ENCODE assay signal across 2 cellular contexts in the genomic region with DNA sequence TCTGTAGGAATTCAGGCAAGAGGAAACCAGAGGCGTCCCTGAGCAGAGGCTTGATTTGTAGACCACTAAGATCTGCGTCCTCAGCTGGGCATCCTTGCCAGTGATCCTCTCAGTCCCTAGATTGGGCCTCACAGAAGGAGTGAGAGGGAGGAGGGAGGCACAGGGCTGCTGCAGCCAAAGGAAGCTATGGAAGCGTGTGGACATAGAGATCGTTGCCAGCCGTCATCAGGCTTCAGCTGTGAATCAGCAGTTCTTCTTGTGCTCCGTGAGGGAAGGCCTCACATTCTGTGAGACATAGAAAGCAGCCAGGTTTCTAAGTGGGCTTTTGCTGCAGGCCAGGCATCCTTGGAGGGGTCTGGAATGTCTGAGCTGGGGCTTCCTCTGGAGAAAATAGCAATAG.
TF ChIP-seq lines count a peak whose summit lies in the region.

No MANE protein-coding gene starts in this region.

TF ChIP-seq in H1, 55 proteins besides CTCF, POLR2A, EP300 and RAD21:
- no peak for TF ChIP-seq BCL11A (IDR thresholded peaks at IDR 0.05; ENCODE audit: low read depth in 2 of 2, low read length in 2 of 2)
- no peak for TF ChIP-seq CHD1 (IDR thresholded peaks at IDR 0.05; ENCODE audit: low read depth, low read length)
- TF ChIP-seq MAFK (IDR thresholded peaks at IDR 0.05; ENCODE audit: low read depth, low read length), result no peak
- TF ChIP-seq, protein P1, sequence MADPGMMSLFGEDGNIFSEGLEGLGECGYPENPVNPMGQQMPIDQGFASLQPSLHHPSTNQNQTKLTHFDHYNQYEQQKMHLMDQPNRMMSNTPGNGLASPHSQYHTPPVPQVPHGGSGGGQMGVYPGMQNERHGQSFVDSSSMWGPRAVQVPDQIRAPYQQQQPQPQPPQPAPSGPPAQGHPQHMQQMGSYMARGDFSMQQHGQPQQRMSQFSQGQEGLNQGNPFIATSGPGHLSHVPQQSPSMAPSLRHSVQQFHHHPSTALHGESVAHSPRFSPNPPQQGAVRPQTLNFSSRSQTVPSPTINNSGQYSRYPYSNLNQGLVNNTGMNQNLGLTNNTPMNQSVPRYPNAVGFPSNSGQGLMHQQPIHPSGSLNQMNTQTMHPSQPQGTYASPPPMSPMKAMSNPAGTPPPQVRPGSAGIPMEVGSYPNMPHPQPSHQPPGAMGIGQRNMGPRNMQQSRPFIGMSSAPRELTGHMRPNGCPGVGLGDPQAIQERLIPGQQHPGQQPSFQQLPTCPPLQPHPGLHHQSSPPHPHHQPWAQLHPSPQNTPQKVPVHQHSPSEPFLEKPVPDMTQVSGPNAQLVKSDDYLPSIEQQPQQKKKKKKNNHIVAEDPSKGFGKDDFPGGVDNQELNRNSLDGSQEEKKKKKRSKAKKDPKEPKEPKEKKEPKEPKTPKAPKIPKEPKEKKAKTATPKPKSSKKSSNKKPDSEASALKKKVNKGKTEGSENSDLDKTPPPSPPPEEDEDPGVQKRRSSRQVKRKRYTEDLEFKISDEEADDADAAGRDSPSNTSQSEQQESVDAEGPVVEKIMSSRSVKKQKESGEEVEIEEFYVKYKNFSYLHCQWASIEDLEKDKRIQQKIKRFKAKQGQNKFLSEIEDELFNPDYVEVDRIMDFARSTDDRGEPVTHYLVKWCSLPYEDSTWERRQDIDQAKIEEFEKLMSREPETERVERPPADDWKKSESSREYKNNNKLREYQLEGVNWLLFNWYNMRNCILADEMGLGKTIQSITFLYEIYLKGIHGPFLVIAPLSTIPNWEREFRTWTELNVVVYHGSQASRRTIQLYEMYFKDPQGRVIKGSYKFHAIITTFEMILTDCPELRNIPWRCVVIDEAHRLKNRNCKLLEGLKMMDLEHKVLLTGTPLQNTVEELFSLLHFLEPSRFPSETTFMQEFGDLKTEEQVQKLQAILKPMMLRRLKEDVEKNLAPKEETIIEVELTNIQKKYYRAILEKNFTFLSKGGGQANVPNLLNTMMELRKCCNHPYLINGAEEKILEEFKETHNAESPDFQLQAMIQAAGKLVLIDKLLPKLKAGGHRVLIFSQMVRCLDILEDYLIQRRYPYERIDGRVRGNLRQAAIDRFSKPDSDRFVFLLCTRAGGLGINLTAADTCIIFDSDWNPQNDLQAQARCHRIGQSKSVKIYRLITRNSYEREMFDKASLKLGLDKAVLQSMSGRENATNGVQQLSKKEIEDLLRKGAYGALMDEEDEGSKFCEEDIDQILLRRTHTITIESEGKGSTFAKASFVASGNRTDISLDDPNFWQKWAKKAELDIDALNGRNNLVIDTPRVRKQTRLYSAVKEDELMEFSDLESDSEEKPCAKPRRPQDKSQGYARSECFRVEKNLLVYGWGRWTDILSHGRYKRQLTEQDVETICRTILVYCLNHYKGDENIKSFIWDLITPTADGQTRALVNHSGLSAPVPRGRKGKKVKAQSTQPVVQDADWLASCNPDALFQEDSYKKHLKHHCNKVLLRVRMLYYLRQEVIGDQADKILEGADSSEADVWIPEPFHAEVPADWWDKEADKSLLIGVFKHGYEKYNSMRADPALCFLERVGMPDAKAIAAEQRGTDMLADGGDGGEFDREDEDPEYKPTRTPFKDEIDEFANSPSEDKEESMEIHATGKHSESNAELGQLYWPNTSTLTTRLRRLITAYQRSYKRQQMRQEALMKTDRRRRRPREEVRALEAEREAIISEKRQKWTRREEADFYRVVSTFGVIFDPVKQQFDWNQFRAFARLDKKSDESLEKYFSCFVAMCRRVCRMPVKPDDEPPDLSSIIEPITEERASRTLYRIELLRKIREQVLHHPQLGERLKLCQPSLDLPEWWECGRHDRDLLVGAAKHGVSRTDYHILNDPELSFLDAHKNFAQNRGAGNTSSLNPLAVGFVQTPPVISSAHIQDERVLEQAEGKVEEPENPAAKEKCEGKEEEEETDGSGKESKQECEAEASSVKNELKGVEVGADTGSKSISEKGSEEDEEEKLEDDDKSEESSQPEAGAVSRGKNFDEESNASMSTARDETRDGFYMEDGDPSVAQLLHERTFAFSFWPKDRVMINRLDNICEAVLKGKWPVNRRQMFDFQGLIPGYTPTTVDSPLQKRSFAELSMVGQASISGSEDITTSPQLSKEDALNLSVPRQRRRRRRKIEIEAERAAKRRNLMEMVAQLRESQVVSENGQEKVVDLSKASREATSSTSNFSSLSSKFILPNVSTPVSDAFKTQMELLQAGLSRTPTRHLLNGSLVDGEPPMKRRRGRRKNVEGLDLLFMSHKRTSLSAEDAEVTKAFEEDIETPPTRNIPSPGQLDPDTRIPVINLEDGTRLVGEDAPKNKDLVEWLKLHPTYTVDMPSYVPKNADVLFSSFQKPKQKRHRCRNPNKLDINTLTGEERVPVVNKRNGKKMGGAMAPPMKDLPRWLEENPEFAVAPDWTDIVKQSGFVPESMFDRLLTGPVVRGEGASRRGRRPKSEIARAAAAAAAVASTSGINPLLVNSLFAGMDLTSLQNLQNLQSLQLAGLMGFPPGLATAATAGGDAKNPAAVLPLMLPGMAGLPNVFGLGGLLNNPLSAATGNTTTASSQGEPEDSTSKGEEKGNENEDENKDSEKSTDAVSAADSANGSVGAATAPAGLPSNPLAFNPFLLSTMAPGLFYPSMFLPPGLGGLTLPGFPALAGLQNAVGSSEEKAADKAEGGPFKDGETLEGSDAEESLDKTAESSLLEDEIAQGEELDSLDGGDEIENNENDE (IDR thresholded peaks at IDR 0.05; ENCODE audit: insufficient replicate concordance, low read length), result no peak
- TF ChIP-seq KDM4A (IDR thresholded peaks at IDR 0.05; ENCODE audit: low read depth, low read length, severe bottlenecking), result no peak
- TF ChIP-seq POU5F1 (IDR thresholded peaks at IDR 0.05; ENCODE audit: low read depth, low read length), result no peak
- no peak for TF ChIP-seq NANOG (IDR thresholded peaks at IDR 0.05; ENCODE audit: insufficient read depth, low read depth, low read length, poor library complexity, severe bottlenecking)
- TF ChIP-seq, protein P2, sequence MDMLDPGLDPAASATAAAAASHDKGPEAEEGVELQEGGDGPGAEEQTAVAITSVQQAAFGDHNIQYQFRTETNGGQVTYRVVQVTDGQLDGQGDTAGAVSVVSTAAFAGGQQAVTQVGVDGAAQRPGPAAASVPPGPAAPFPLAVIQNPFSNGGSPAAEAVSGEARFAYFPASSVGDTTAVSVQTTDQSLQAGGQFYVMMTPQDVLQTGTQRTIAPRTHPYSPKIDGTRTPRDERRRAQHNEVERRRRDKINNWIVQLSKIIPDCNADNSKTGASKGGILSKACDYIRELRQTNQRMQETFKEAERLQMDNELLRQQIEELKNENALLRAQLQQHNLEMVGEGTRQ (IDR thresholded peaks at IDR 0.05; ENCODE audit: low read length), result no peak

TF ChIP-seq in neural cell, 6 proteins besides CTCF, POLR2A, EP300 and RAD21 (continued from another document):
- TF ChIP-seq, protein P3, sequence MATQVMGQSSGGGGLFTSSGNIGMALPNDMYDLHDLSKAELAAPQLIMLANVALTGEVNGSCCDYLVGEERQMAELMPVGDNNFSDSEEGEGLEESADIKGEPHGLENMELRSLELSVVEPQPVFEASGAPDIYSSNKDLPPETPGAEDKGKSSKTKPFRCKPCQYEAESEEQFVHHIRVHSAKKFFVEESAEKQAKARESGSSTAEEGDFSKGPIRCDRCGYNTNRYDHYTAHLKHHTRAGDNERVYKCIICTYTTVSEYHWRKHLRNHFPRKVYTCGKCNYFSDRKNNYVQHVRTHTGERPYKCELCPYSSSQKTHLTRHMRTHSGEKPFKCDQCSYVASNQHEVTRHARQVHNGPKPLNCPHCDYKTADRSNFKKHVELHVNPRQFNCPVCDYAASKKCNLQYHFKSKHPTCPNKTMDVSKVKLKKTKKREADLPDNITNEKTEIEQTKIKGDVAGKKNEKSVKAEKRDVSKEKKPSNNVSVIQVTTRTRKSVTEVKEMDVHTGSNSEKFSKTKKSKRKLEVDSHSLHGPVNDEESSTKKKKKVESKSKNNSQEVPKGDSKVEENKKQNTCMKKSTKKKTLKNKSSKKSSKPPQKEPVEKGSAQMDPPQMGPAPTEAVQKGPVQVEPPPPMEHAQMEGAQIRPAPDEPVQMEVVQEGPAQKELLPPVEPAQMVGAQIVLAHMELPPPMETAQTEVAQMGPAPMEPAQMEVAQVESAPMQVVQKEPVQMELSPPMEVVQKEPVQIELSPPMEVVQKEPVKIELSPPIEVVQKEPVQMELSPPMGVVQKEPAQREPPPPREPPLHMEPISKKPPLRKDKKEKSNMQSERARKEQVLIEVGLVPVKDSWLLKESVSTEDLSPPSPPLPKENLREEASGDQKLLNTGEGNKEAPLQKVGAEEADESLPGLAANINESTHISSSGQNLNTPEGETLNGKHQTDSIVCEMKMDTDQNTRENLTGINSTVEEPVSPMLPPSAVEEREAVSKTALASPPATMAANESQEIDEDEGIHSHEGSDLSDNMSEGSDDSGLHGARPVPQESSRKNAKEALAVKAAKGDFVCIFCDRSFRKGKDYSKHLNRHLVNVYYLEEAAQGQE (IDR thresholded peaks at IDR 0.05; ENCODE audit: borderline replicate concordance), result no peak
- TF ChIP-seq SMC3 (conservative IDR thresholded peaks at IDR 0.05; ENCODE audit: poor library complexity), result no peak
- TF ChIP-seq EZH2 (IDR thresholded peaks at IDR 0.05; ENCODE audit: borderline replicate concordance, insufficient read depth, low read length, poor library complexity, severe bottlenecking), result no peak
- TF ChIP-seq POLR2AphosphoS5 (IDR thresholded peaks at IDR 0.05), result no peak
- no peak for TF ChIP-seq TAF1 (IDR thresholded peaks at IDR 0.05; ENCODE audit: low read depth)
